32 cellular contexts compared by ENCODE assay signal in genomic region chr6:119027465-119027864, GRCh38.
"Had no signal": no experiment of that assay in that cellular context is flagged by ENCODE, and none has a peak within 500 bp of the region (broad histone marks: within the 10 kb centered on the region; RNA-seq: fewer than 3 reads in every experiment).

No MANE protein-coding gene starts in this region.

- H3K4me1 Mint-ChIP-seq: activated naive CD8-positive, alpha-beta T cell treated with anti-CD3 and anti-CD28 coated beads for 36 hours; stimulated activated effector memory CD8-positive, alpha-beta T cell treated with anti-CD3 and anti-CD28 coated beads, Interleukin-12 subunit alpha, Interleukin-12 subunit beta, amount 100 ng/mL, for 72 hours; stimulated activated naive CD8-positive, alpha-beta T cell treated with anti-CD3 and anti-CD28 coated beads, Interleukin-15, amount 100 ng/mL, for 72 hours had no signal

- H3K36me3 Mint-ChIP-seq: activated CD4-positive, alpha-beta memory T cell treated with anti-CD3 and anti-CD28 coated beads for 36 hours; activated naive CD8-positive, alpha-beta T cell treated with anti-CD3 and anti-CD28 coated beads for 36 hours; brain; stimulated activated effector memory CD8-positive, alpha-beta T cell treated with anti-CD3 and anti-CD28 coated beads, Interleukin-12 subunit alpha, Interleukin-12 subunit beta, amount 100 ng/mL, for 72 hours had no signal

- H3K27ac ChIP-seq: ascending aorta, coronary artery, dorsolateral prefrontal cortex, esophagus muscularis mucosa, foreskin keratinocyte, heart left ventricle, left ventricle myocardium inferior, neutrophil, skin epidermis, upper lobe of left lung, vagina had no signal

- H3K4me1 ChIP-seq: ascending aorta, foreskin keratinocyte, heart left ventricle, left ventricle myocardium inferior, vagina had no signal

- H3K9me3 ChIP-seq: ascending aorta, esophagus muscularis mucosa, heart left ventricle, left ventricle myocardium inferior, neutrophil, upper lobe of left lung, vagina had no signal

- H3K27ac Mint-ChIP-seq: activated CD4-positive, alpha-beta memory T cell treated with anti-CD3 and anti-CD28 coated beads for 36 hours; activated naive CD4-positive, alpha-beta T cell treated with anti-CD3 and anti-CD28 coated beads for 36 hours; activated naive CD8-positive, alpha-beta T cell treated with anti-CD3 and anti-CD28 coated beads for 36 hours; activated T-helper 1 cell treated with anti-CD3 and anti-CD28 coated beads, Interleukin-12 subunit alpha, Interleukin-12 subunit beta, Interleukin-2, Interleukin-4 antibody, amounts not matched to agents 30 ng/mL and 10 ng/mL and 1 ng/mL, durations not matched to agents 14 hours and 24 hours and 36 hours; nephron; stimulated activated effector memory CD8-positive, alpha-beta T cell treated with anti-CD3 and anti-CD28 coated beads, Interleukin-12 subunit alpha, Interleukin-12 subunit beta, amount 100 ng/mL, for 72 hours; stimulated activated naive CD8-positive, alpha-beta T cell treated with anti-CD3 and anti-CD28 coated beads, Interleukin-15, amount 100 ng/mL, for 72 hours; T-helper 2 cell treated with Interferon-gamma antibody and Interleukin-4, amounts not matched to agents 5 μg/mL and 100 μg/mL, for 36 hours had no signal

- H3K27me3 ChIP-seq: ascending aorta, dorsolateral prefrontal cortex, esophagus muscularis mucosa, heart left ventricle, neutrophil, upper lobe of left lung, vagina had no signal

- H3K9me3 Mint-ChIP-seq: activated CD4-positive, alpha-beta memory T cell treated with anti-CD3 and anti-CD28 coated beads for 36 hours; activated naive CD4-positive, alpha-beta T cell treated with anti-CD3 and anti-CD28 coated beads for 36 hours; activated naive CD8-positive, alpha-beta T cell treated with anti-CD3 and anti-CD28 coated beads for 36 hours; activated T-helper 1 cell treated with anti-CD3 and anti-CD28 coated beads, Interleukin-12 subunit alpha, Interleukin-12 subunit beta, Interleukin-2, Interleukin-4 antibody, amounts not matched to agents 30 ng/mL and 10 ng/mL and 1 ng/mL, durations not matched to agents 14 hours and 24 hours and 36 hours; brain; nephron; stimulated activated effector memory CD8-positive, alpha-beta T cell treated with anti-CD3 and anti-CD28 coated beads, Interleukin-12 subunit alpha, Interleukin-12 subunit beta, amount 100 ng/mL, for 72 hours; stimulated activated naive CD8-positive, alpha-beta T cell treated with anti-CD3 and anti-CD28 coated beads, Interleukin-15, amount 100 ng/mL, for 72 hours; T-helper 2 cell treated with Interferon-gamma antibody and Interleukin-4, amounts not matched to agents 5 μg/mL and 100 μg/mL, for 36 hours had no signal

- DNase-seq: activated CD4-positive, alpha-beta memory T cell treated with anti-CD3 and anti-CD28 coated beads for 36 hours; activated CD4-positive, alpha-beta T cell treated with anti-CD3 and anti-CD28 coated beads for 4 hours; activated CD8-positive, alpha-beta memory T cell treated with anti-CD3 and anti-CD28 coated beads, Interleukin-2, amount 50 U/mL, for 4 hours; activated effector memory CD4-positive, alpha-beta T cell treated with anti-CD3 and anti-CD28 coated beads, Interleukin-2, amount 50 U/mL, for 16 hours; activated naive CD4-positive, alpha-beta T cell treated with anti-CD3 and anti-CD28 coated beads for 36 hours; activated naive CD8-positive, alpha-beta T cell treated with anti-CD3 and anti-CD28 coated beads for 36 hours; activated T-cell treated with anti-CD3 and anti-CD28 coated beads, Interleukin-2, amount 50 U/mL, for 1 hour; dorsolateral prefrontal cortex; effector memory CD4-positive, alpha-beta T cell; foreskin keratinocyte; heart left ventricle; hypothalamus; left ventricle myocardium inferior; retina; stimulated activated CD4-positive, alpha-beta T cell treated with anti-CD3 and anti-CD28 coated beads, Interleukin-12 subunit alpha, Interleukin-12 subunit beta, amount 100 ng/mL, for 4 hours; stimulated activated CD4-positive, alpha-beta T cell treated with anti-CD3 and anti-CD28 coated beads, Interleukin-4, amount 100 ng/mL, for 24 hours; stimulated activated naive CD8-positive, alpha-beta T cell treated with anti-CD3 and anti-CD28 coated beads, Interleukin-15, amount 100 ng/mL, for 72 hours; substantia nigra; T-helper 1 cell; upper lobe of left lung had no signal

- ATAC-seq: foreskin keratinocyte; heart left ventricle; sciatic nerve; stimulated activated effector memory CD8-positive, alpha-beta T cell treated with anti-CD3 and anti-CD28 coated beads, Interleukin-12 subunit alpha, Interleukin-12 subunit beta, amount 100 ng/mL, for 72 hours; stimulated activated naive CD8-positive, alpha-beta T cell treated with anti-CD3 and anti-CD28 coated beads, Interleukin-15, amount 100 ng/mL, for 72 hours had no signal

- H3K27me3 Mint-ChIP-seq: activated CD4-positive, alpha-beta memory T cell treated with anti-CD3 and anti-CD28 coated beads for 36 hours; activated naive CD8-positive, alpha-beta T cell treated with anti-CD3 and anti-CD28 coated beads for 36 hours; brain; stimulated activated naive CD8-positive, alpha-beta T cell treated with anti-CD3 and anti-CD28 coated beads, Interleukin-15, amount 100 ng/mL, for 72 hours had no signal

- H3K4me3 Mint-ChIP-seq: activated CD4-positive, alpha-beta memory T cell treated with anti-CD3 and anti-CD28 coated beads for 36 hours; activated naive CD4-positive, alpha-beta T cell treated with anti-CD3 and anti-CD28 coated beads for 36 hours; activated naive CD8-positive, alpha-beta T cell treated with anti-CD3 and anti-CD28 coated beads for 36 hours; activated T-helper 1 cell treated with anti-CD3 and anti-CD28 coated beads, Interleukin-12 subunit alpha, Interleukin-12 subunit beta, Interleukin-2, Interleukin-4 antibody, amounts not matched to agents 30 ng/mL and 10 ng/mL and 1 ng/mL, durations not matched to agents 14 hours and 24 hours and 36 hours; brain; nephron; stimulated activated effector memory CD8-positive, alpha-beta T cell treated with anti-CD3 and anti-CD28 coated beads, Interleukin-12 subunit alpha, Interleukin-12 subunit beta, amount 100 ng/mL, for 72 hours; stimulated activated naive CD8-positive, alpha-beta T cell treated with anti-CD3 and anti-CD28 coated beads, Interleukin-15, amount 100 ng/mL, for 72 hours; T-helper 2 cell treated with Interferon-gamma antibody and Interleukin-4, amounts not matched to agents 5 μg/mL and 100 μg/mL, for 36 hours had no signal
